Comparison of ENCODE assay signal across 8 cellular contexts in the genomic region with DNA sequence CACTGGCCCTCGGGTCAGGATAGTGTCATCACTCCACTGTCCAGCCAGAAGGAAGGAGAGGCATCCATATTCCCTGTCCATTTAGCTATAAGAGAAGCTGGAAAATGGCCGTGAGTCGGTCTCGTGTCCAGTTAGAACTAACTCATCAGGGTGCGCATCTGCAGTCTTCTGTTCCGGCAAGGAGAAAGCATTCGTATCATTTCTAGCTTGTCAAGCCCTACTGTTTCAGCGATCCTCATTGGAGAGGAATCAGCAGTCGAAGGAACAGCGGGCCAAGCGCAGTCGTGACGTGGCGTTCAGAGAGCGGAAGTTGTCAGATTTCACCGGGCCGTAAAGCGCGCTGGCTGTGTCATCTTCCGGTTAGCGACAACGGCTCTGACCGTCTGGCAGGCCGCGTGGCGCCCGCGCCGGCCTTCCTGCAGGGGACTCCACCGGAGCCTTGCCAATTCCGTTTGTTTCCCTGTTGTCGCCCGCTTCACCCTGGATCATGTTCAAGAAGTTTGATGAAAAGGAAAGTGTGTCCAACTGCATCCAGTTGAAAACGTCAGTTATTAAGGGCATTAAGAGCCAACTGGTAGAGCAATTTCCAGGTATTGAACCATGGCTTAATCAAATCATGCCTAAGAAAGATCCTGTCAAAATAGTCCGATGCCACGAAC. TPM values are rescaled to one million over a fixed set of nuclear protein-coding genes. Genes with fewer than 3 reads are reported as not detected.
DNase-seq lines count a peak whose midpoint lies in the region; ATAC-seq and TF ChIP-seq lines count a peak whose summit lies in the region.

No MANE protein-coding gene starts in this region.

- H3K36me3 ChIP-seq in BE2C = peaks cover 77% of the 10 kb centered on the region

- peak; percentile 76 for ATAC-seq in HG03442 (IDR thresholded peaks at IDR 0.05; ENCODE audit: unreplicated experiment)

- peak overlapping the region; percentile 95 for H3K4me3 ChIP-seq in BE2C (ENCODE audit: low read depth, low read length)

- TF ChIP-seq POLR2A in GM19099 (IDR thresholded peaks at IDR 0.05; ENCODE audit: extremely low read depth, insufficient read length, low read depth) = peak; percentile 66

- TF ChIP-seq CTCF in BE2C (IDR thresholded peaks at IDR 0.05; ENCODE audit: low read depth, low read length) = 0 out of 2 replicates have a peak, but pooled peaks have one; percentile 7

- H3K27me3 ChIP-seq in BE2C = no peaks in the 10 kb centered on the region

- no peaks in the 10 kb centered on the region for H3K4me1 ChIP-seq in BE2C

- peak; percentile 88 for DNase-seq in BE2C
- peak; percentile 73 for DNase-seq in NOMO-1 treated with DMSO at 0.1 percent for 48 hours (lab: John Stamatoyannopoulos, UW; ENCODE audit: unreplicated experiment)
- DNase-seq in activated CD8-positive, alpha-beta memory T cell treated with anti-CD3 and anti-CD28 coated beads, Interleukin-2, amount 50 U/mL, for 24 hours (ENCODE audit: extremely low read depth) = peak; percentile 49
- peak; percentile 46 for DNase-seq in epidermal melanocyte (ENCODE audit: insufficient read length, low spot score)
- peak; percentile 84 for DNase-seq in midbrain (lab: John Stamatoyannopoulos, UW)
- DNase-seq in stimulated activated CD8-positive, alpha-beta memory T cell treated with anti-CD3 and anti-CD28 coated beads, Interleukin-15, amount 100 ng/mL, for 48 hours (ENCODE audit: low read depth in 2 of 2) = peak; percentile 70 to 79

- no peaks in the 10 kb centered on the region for H3K9me3 ChIP-seq in BE2C

RNA-seq across cellular contexts. Expression of gene HM13, which starts 32.9 kb away (rescaled TPM):
- polyA plus RNA-seq in BE2C (2012; ENCODE audit: insufficient read depth, insufficient read length, low read depth) = 295 TPM

RNA-seq across cellular contexts. Expression of gene ID1, which starts 57.9 kb away (rescaled TPM):
- 40.6 TPM for polyA plus RNA-seq in BE2C (2012; ENCODE audit: insufficient read depth, insufficient read length, low read depth)

Comparison
In these comparisons a context has a peak if more than half of its experiments do, and no peak if none do; other contexts are left out.
1. Peak in every context shown above with its lines: DNase-seq, ATAC-seq and H3K4me3 ChIP-seq.